In genomic region chr6:157841211-157841840, GRCh38 we compare ENCODE assay signal across 8 cellular contexts. TPM values are rescaled to one million over a fixed set of nuclear protein-coding genes. Genes with fewer than 3 reads are reported as not detected.
DNase-seq lines count a peak whose midpoint lies in the region; ATAC-seq, FAIRE-seq and TF ChIP-seq lines count a peak whose summit lies in the region.

No MANE protein-coding gene starts in this region.

- no peaks in the 10 kb centered on the region for H3K27me3 ChIP-seq in mesenchymal stem cell (ENCODE audit: control insufficient read depth in 1 of 2, insufficient read depth in 1 of 2, low read length in 2 of 2)

- H4K91ac ChIP-seq in mesenchymal stem cell (ENCODE audit: low read length), result peak overlapping the region; percentile 22

- no peaks in the 10 kb centered on the region for H3K9me3 Mint-ChIP-seq in activated CD4-positive, alpha-beta T cell treated with anti-CD3 and anti-CD28 coated beads, Interleukin-2, amount 10 ng/mL, durations not matched to agents 24 days and 14 days

- 76% methylated on average over 1 of the region's 2 CpGs for WGBS in mesenchymal stem cell

- peak overlapping the region in 1 of 2 experiments; percentile 71 for H2BK12ac ChIP-seq in mesenchymal stem cell (ENCODE audit: low read length in 2 of 2)

- no peak overlapping the region for H3K4me2 ChIP-seq in mesenchymal stem cell (ENCODE audit: low read length, poor library complexity, severe bottlenecking)

- H2BK5ac ChIP-seq in mesenchymal stem cell (ENCODE audit: low read depth, low read length, poor library complexity, severe bottlenecking), result no peak overlapping the region

- no peak overlapping the region for H3K14ac ChIP-seq in mesenchymal stem cell (ENCODE audit: low read length in 2 of 2)

- H3K27me3 Mint-ChIP-seq in activated CD4-positive, alpha-beta T cell treated with anti-CD3 and anti-CD28 coated beads, Interleukin-2, amount 10 ng/mL, durations not matched to agents 24 days and 14 days, result no peaks in the 10 kb centered on the region

- no peak overlapping the region for H3K27ac Mint-ChIP-seq in activated CD4-positive, alpha-beta T cell treated with anti-CD3 and anti-CD28 coated beads, Interleukin-2, amount 10 ng/mL, durations not matched to agents 24 days and 14 days

- H2BK15ac ChIP-seq in mesenchymal stem cell (ENCODE audit: low read depth, poor library complexity, severe bottlenecking), result no peak overlapping the region

- no peak for FAIRE-seq in D721Med (lab: Jason Lieb, UNC)

- H2BK120ac ChIP-seq in mesenchymal stem cell (ENCODE audit: low read depth, low read length), result peak overlapping the region; percentile 77

- H3K9ac ChIP-seq in mesenchymal stem cell (ENCODE audit: low read length), result peak overlapping the region; percentile 81

- peak overlapping the region in 1 of 2 experiments; percentile 67 for H3K4ac ChIP-seq in mesenchymal stem cell (ENCODE audit: low read depth in 1 of 2, low read length in 2 of 2)

- intact Hi-C loops in activated CD4-positive, alpha-beta T cell treated with anti-CD3 and anti-CD28 coated beads, Interleukin-2, amount 10 ng/mL, durations not matched to agents 24 days and 14 days (cut with micrococcal nuclease), result no loop called here

- no peak for TF ChIP-seq CTCF in D721Med (IDR thresholded peaks at IDR 0.05; ENCODE audit: insufficient read depth, missing control alignments)

- peak overlapping the region; percentile 57 to 78 for H3K18ac ChIP-seq in mesenchymal stem cell (ENCODE audit: low read depth in 1 of 2, low read length in 2 of 2)

- H3K4me1 Mint-ChIP-seq in activated CD4-positive, alpha-beta T cell treated with anti-CD3 and anti-CD28 coated beads, Interleukin-2, amount 10 ng/mL, durations not matched to agents 24 days and 14 days, result peaks cover 27% of the 10 kb centered on the region

- peak overlapping the region; percentile 33 for H3K27ac ChIP-seq in mesenchymal stem cell (ENCODE audit: low read length, poor library complexity, severe bottlenecking)

- peaks cover 15% of the 10 kb centered on the region for H3K4me1 ChIP-seq in mesenchymal stem cell (ENCODE audit: control insufficient read depth, insufficient read depth, low read depth, low read length)

- H3K36me3 Mint-ChIP-seq in activated CD4-positive, alpha-beta T cell treated with anti-CD3 and anti-CD28 coated beads, Interleukin-2, amount 10 ng/mL, durations not matched to agents 24 days and 14 days (ENCODE audit: low read depth), result peaks cover 6% of the 10 kb centered on the region

- peak overlapping the region; percentile 81 for H4K8ac ChIP-seq in mesenchymal stem cell (ENCODE audit: low read length)

- no peak overlapping the region for H3K23ac ChIP-seq in mesenchymal stem cell (ENCODE audit: low read length in 2 of 2)

- H3K4me3 Mint-ChIP-seq in activated CD4-positive, alpha-beta T cell treated with anti-CD3 and anti-CD28 coated beads, Interleukin-2, amount 10 ng/mL, durations not matched to agents 24 days and 14 days, result no peak overlapping the region

- H3K9me3 ChIP-seq in mesenchymal stem cell (ENCODE audit: control insufficient read depth, low read length), result no peaks in the 10 kb centered on the region

- H3K4me3 ChIP-seq in mesenchymal stem cell (ENCODE audit: insufficient read depth in 1 of 2, low read depth in 1 of 2, low read length in 2 of 2), result peak overlapping the region in 1 of 2 experiments; percentile 59

- peak overlapping the region; percentile 97 for H2AK5ac ChIP-seq in mesenchymal stem cell (ENCODE audit: low read length, severe bottlenecking)

- H2AFZ ChIP-seq in mesenchymal stem cell (ENCODE audit: low read depth, low read length), result no peak overlapping the region

- H3K36me3 ChIP-seq in mesenchymal stem cell (ENCODE audit: control insufficient read depth in 1 of 2, insufficient read depth in 2 of 2, low read depth in 1 of 2, low read length in 2 of 2), result peaks cover 0 to 37% of the 10 kb centered on the region in 2 experiments

- peaks cover 5% of the 10 kb centered on the region for H3K79me1 ChIP-seq in mesenchymal stem cell (replicated peaks; ENCODE audit: low read length, poor library complexity, severe bottlenecking)

- ATAC-seq in GM18907 (IDR thresholded peaks at IDR 0.05; ENCODE audit: unreplicated experiment) (peak; percentile 90), HG02623 (IDR thresholded peaks at IDR 0.05; ENCODE audit: unreplicated experiment) (peak; percentile 82)

- DNase-seq in OCI-M1 (lab: John Stamatoyannopoulos, UW) (peak; percentile 65), mesenchymal stem cell (no peak), cerebellar cortex (ENCODE audit: low spot score) (no peak), NAMALWA (ENCODE audit: low spot score) (no peak), D721Med (ENCODE audit: insufficient read length, low spot score) (no peak)
- no peak for DNase-seq in activated CD4-positive, alpha-beta T cell treated with anti-CD3 and anti-CD28 coated beads, Interleukin-2, amount 10 ng/mL, durations not matched to agents 24 days and 14 days

RNA-seq across cellular contexts. Expression of gene SNX9, which starts 18.3 kb away (rescaled TPM):
- 40.4 TPM for polyA plus RNA-seq in mesenchymal stem cell (2013, experiment 1 of 2)
- 41.1 TPM for polyA plus RNA-seq in mesenchymal stem cell (2013, experiment 2 of 2)
- 33.7 and 34.0 TPM in 2 replicates for total RNA-seq in activated CD4-positive, alpha-beta T cell treated with anti-CD3 and anti-CD28 coated beads, Interleukin-2, amount 10 ng/mL, durations not matched to agents 24 days and 14 days
